ENCODE assay signal across 8 cellular contexts in genomic region chr2:85601771-85602475, GRCh38. TPM values are rescaled to one million over a fixed set of nuclear protein-coding genes. Genes with fewer than 3 reads are reported as not detected.
A peak's percentile ranks its signal among the peaks of the same experiment; 100 is the strongest.
DNase-seq lines count a peak whose midpoint lies in the region; ATAC-seq and TF ChIP-seq lines count a peak whose summit lies in the region.

No MANE protein-coding gene starts in this region.

- peak overlapping the region; percentile 67 for H3K27ac Mint-ChIP-seq in T-helper 2 cell treated with Interferon-gamma antibody and Interleukin-4, amounts not matched to agents 5 μg/mL and 100 μg/mL, for 36 hours

- H3K27ac ChIP-seq in cingulate gyrus (ENCODE audit: low read depth, low read length): peak overlapping the region; percentile 72
- H3K27ac ChIP-seq in liver (ENCODE audit: low read depth in 1 of 2, low read length in 2 of 2): peak overlapping the region; percentile 78 to 80
- peak overlapping the region; percentile 71 for H3K27ac ChIP-seq in temporal lobe (ENCODE audit: low read depth, low read length)

- H3K27me3 Mint-ChIP-seq in T-helper 2 cell treated with Interferon-gamma antibody and Interleukin-4, amounts not matched to agents 5 μg/mL and 100 μg/mL, for 36 hours (ENCODE audit: low read depth): no peaks in the 10 kb centered on the region

- no peaks in the 10 kb centered on the region for H3K4me1 ChIP-seq in NT2/D1 (ENCODE audit: insufficient read depth, insufficient read length)
- H3K4me1 ChIP-seq in liver (ENCODE audit: control insufficient read depth in 4 of 4, insufficient read depth in 4 of 4, low read length in 3 of 4): peaks cover 13 to 62% (median 52%) of the 10 kb centered on the region in 4 donors

- H3K27me3 ChIP-seq in NT2/D1 (ENCODE audit: insufficient read depth, insufficient read length) (no peaks in the 10 kb centered on the region), liver (ENCODE audit: control insufficient read depth in 4 of 4, insufficient read depth in 4 of 4, low read length in 3 of 4) (no peaks in the 10 kb centered on the region)

- peaks cover 10% of the 10 kb centered on the region for H3K36me3 Mint-ChIP-seq in T-helper 2 cell treated with Interferon-gamma antibody and Interleukin-4, amounts not matched to agents 5 μg/mL and 100 μg/mL, for 36 hours (ENCODE audit: low read depth)

- peak overlapping the region; percentile 92 for H3K9ac ChIP-seq in NT2/D1 (ENCODE audit: insufficient read length, low read depth)
- H3K9ac ChIP-seq in liver (ENCODE audit: low read depth in 1 of 2, low read length in 2 of 2): peak overlapping the region; percentile 8 to 67

- H3K9me3 ChIP-seq in NT2/D1 (ENCODE audit: insufficient read depth, low read length) (no peaks in the 10 kb centered on the region), liver (ENCODE audit: control insufficient read depth in 4 of 4, low read length in 3 of 4) (no peaks in the 10 kb centered on the region)

- H3K36me3 ChIP-seq in NT2/D1 (ENCODE audit: insufficient read depth, insufficient read length, low read length) (peaks cover 49% of the 10 kb centered on the region), liver (ENCODE audit: control insufficient read depth in 4 of 4, insufficient read depth in 3 of 4, low read depth in 1 of 4, low read length in 3 of 4) (peaks cover 3 to 16% (median 6%) of the 10 kb centered on the region in 4 donors)

- peak overlapping the region; percentile 69 for H3K4me3 ChIP-seq in NT2/D1 (ENCODE audit: insufficient read length, low read depth)
- peak overlapping the region; percentile 77 to 88 (median 82) for H3K4me3 ChIP-seq in liver (ENCODE audit: low read depth in 1 of 3, low read length in 3 of 3)

- 4% methylated on average over 36 of the region's 36 CpGs for WGBS in liver

- peak overlapping the region; percentile 84 for H3K4me3 Mint-ChIP-seq in T-helper 2 cell treated with Interferon-gamma antibody and Interleukin-4, amounts not matched to agents 5 μg/mL and 100 μg/mL, for 36 hours

- no peak for TF ChIP-seq RAD21 in liver (IDR thresholded peaks at IDR 0.05)

- peaks cover 13% of the 10 kb centered on the region for H3K4me1 Mint-ChIP-seq in T-helper 2 cell treated with Interferon-gamma antibody and Interleukin-4, amounts not matched to agents 5 μg/mL and 100 μg/mL, for 36 hours (ENCODE audit: low read depth)

- no peaks in the 10 kb centered on the region for H3K9me3 Mint-ChIP-seq in T-helper 2 cell treated with Interferon-gamma antibody and Interleukin-4, amounts not matched to agents 5 μg/mL and 100 μg/mL, for 36 hours

- no peak for TF ChIP-seq CTCF in liver (IDR thresholded peaks at IDR 0.05; ENCODE audit: low read depth, low read length, missing input control)

- ATAC-seq in HG02610 (IDR thresholded peaks at IDR 0.05; ENCODE audit: unreplicated experiment): peak; percentile 28

- DNase-seq in T-helper 2 cell treated with Interferon-gamma antibody and Interleukin-4, amounts not matched to agents 5 μg/mL and 100 μg/mL, for 36 hours (ENCODE audit: low spot score): no peak
- DNase-seq in T-helper 2 cell: no peak
- no peak for DNase-seq in NT2/D1 (ENCODE audit: low read depth, low spot score)
- DNase-seq in DMS153 (lab: John Stamatoyannopoulos, UW): no peak

TF ChIP-seq in liver, 16 proteins besides CTCF, POLR2A, EP300 and RAD21:
- TF ChIP-seq HNF4A (conservative IDR thresholded peaks at IDR 0.05) (peak; percentile 74 to 80), REST (IDR thresholded peaks at IDR 0.05) (no peak), SP1 (IDR thresholded peaks at IDR 0.05) (peak; percentile 23), ZBTB33 (IDR thresholded peaks at IDR 0.05) (no peak), HNF4G (IDR thresholded peaks at IDR 0.05) (peak; percentile 49), ATF3 (IDR thresholded peaks at IDR 0.05) (no peak), FOXA2 (IDR thresholded peaks at IDR 0.05) (no peak), RXRA (IDR thresholded peaks at IDR 0.05) (peak in 1 of 2 donors; percentile 25), GABPA (IDR thresholded peaks at IDR 0.05 in 1 of 2, conservative IDR thresholded peaks at IDR 0.05 in 1 of 2) (no peak)
TF ChIP-seq in liver: peak in this region for 4.

RNA-seq across cellular contexts. Expression of gene TMEM150A, which starts 0.6 kb away (rescaled TPM):
- total RNA-seq in liver: 10 to 100 TPM; 13.1 to 18.5 TPM
- polyA plus RNA-seq in liver: 10 to 100 TPM; 30.7 to 32.5 TPM
- 4.2 TPM for total RNA-seq in temporal lobe

RNA-seq across cellular contexts. Expression of gene RNF181, which starts 6.4 kb away (rescaled TPM):
- total RNA-seq in liver (100 to 1,000 TPM; 101 to 108 TPM), temporal lobe (38.8 TPM)
- polyA plus RNA-seq in liver: 100 to 1,000 TPM; 120 to 195 TPM

RNA-seq across cellular contexts. Expression of gene C2orf68, which starts 9.9 kb away (rescaled TPM):
- 10 to 100 TPM in 1 of 2 donors, 1 to 10 TPM in 1; 7.6 to 13.4 TPM for total RNA-seq in liver
- polyA plus RNA-seq in liver: 10 to 100 TPM in 1 of 2 donors, 1 to 10 TPM in 1; 9.8 to 20.9 TPM
- 16.0 TPM for total RNA-seq in temporal lobe

RNA-seq across cellular contexts. Expression of gene USP39, which starts 14.1 kb away (rescaled TPM):
- total RNA-seq in liver (10 to 100 TPM; 20.8 to 30.5 TPM), temporal lobe (30.7 TPM)
- 10 to 100 TPM; 14.9 to 17.7 TPM for polyA plus RNA-seq in liver

RNA-seq across cellular contexts. Expression of gene VAMP5, which starts 17.7 kb away (rescaled TPM):
- total RNA-seq in liver (10 to 100 TPM in 1 of 2 donors, 1 to 10 TPM in 1; 9.7 to 11.3 TPM), temporal lobe (3.4 TPM)
- 10 to 100 TPM; 69.1 to 74.6 TPM for polyA plus RNA-seq in liver
